ENCODE assay signal across 8 cellular contexts in genomic region chr5:179623001-179623905, GRCh38. TPM values are rescaled to one million over a fixed set of nuclear protein-coding genes. Genes with fewer than 3 reads are reported as not detected.
A peak's percentile ranks its signal among the peaks of the same experiment; 100 is the strongest.
DNase-seq lines count a peak whose midpoint lies in the region; ATAC-seq and FAIRE-seq lines count a peak whose summit lies in the region.

HNRNPH1 (minus strand) TSS chr5:179623671; CDS start chr5:179623133, 538 bp downstream.

- peak within 1 kb of the TSS; percentile 93 for H2AK5ac ChIP-seq in mesendoderm (ENCODE audit: low read length)

- peak within 1 kb of the TSS; percentile 97 for H3K27ac ChIP-seq in mesendoderm (ENCODE audit: low read depth, low read length)

- H3K4me3 ChIP-seq in endocrine pancreas (ENCODE audit: control insufficient read depth, insufficient read depth, low read length): peak within 1 kb of the TSS; percentile 95
- H3K4me3 ChIP-seq in mesendoderm (ENCODE audit: low read length): peak within 1 kb of the TSS; percentile 97

- peaks cover 31% of the 10 kb centered on the region for H3K4me1 ChIP-seq in endocrine pancreas (ENCODE audit: control insufficient read depth, insufficient read depth, low read length)
- H3K4me1 ChIP-seq in mesendoderm (ENCODE audit: control insufficient read depth, low read depth, low read length): peaks cover 8% of the 10 kb centered on the region

- H3K27me3 ChIP-seq in endocrine pancreas (ENCODE audit: control insufficient read depth, insufficient read depth, low read length): no peaks in the 10 kb centered on the region
- no peaks in the 10 kb centered on the region for H3K27me3 ChIP-seq in mesendoderm (ENCODE audit: insufficient read depth, low read length, poor library complexity)

- H3K79me1 ChIP-seq in mesendoderm (ENCODE audit: low read length): peaks cover 4% of the 10 kb centered on the region

- peaks cover 41% of the 10 kb centered on the region for H3K79me2 ChIP-seq in mesendoderm (ENCODE audit: control insufficient read depth, insufficient read depth, low read length)

- H3K23ac ChIP-seq in mesendoderm (ENCODE audit: low read length): peak within 1 kb of the TSS; percentile 99

- peak within 1 kb of the TSS; percentile 88 for H3K18ac ChIP-seq in mesendoderm (ENCODE audit: low read length)

- H3K9ac ChIP-seq in endocrine pancreas (ENCODE audit: control insufficient read depth, insufficient read depth, low read length): peak within 1 kb of the TSS; percentile 99
- peak within 1 kb of the TSS; percentile 100 for H3K9ac ChIP-seq in mesendoderm (ENCODE audit: low read length)

- peak within 1 kb of the TSS; percentile 40 for H2BK120ac ChIP-seq in mesendoderm (ENCODE audit: low read depth, low read length)

- no CpG with 5 or more reads among the region's 93 CpGs for WGBS in mesendoderm (ENCODE audit: extremely low coverage, insufficient coverage, low lambda C conversion rate)

- no peak for FAIRE-seq in HTR-8/SVneo (lab: Jason Lieb, UNC)

- H2BK5ac ChIP-seq in mesendoderm (ENCODE audit: low read length): peak within 1 kb of the TSS; percentile 99

- H3K56ac ChIP-seq in mesendoderm (ENCODE audit: low read length): peak within 1 kb of the TSS; percentile 100

- peak within 1 kb of the TSS; percentile 98 for H3K4ac ChIP-seq in mesendoderm (ENCODE audit: low read depth, low read length)

- H3K36me3 ChIP-seq in endocrine pancreas (ENCODE audit: control insufficient read depth, insufficient read depth, low read length) (peaks cover 8% of the 10 kb centered on the region), mesendoderm (ENCODE audit: control insufficient read depth, insufficient read depth, low read length) (peaks cover 8% of the 10 kb centered on the region)

- peak within 1 kb of the TSS; percentile 77 for H3K4me2 ChIP-seq in mesendoderm (ENCODE audit: low read length)

- H3K9me3 ChIP-seq in endocrine pancreas (ENCODE audit: control insufficient read depth, low read length): no peaks in the 10 kb centered on the region

- peak within 1 kb of the TSS; percentile 90 for H4K5ac ChIP-seq in mesendoderm (ENCODE audit: low read length)

- peak; percentile 62 for ATAC-seq in GM21367 (IDR thresholded peaks at IDR 0.05; ENCODE audit: unreplicated experiment)

- peak within 1 kb of the TSS; percentile 87 for H4K8ac ChIP-seq in mesendoderm (ENCODE audit: low read depth, low read length)

- H2BK15ac ChIP-seq in mesendoderm (replicated peaks; ENCODE audit: low read depth): no peak within 1 kb of the TSS

- DNase-seq in COLO829 (ENCODE audit: low spot score) (peak; percentile 100), HTR-8/SVneo (ENCODE audit: insufficient read length, low spot score) (peak; percentile 98), NOMO-1 treated with dmso at 0.1 percent for 144 hours (lab: John Stamatoyannopoulos, UW; ENCODE audit: unreplicated experiment) (peak; percentile 97), mesendoderm (peak; percentile 98)
- peak; percentile 92 to 97 (median 97) for DNase-seq in activated CD8-positive, alpha-beta memory T cell treated with anti-CD3 and anti-CD28 coated beads for 48 hours (ENCODE audit: low read depth in 2 of 3, low spot score in 2 of 3)
- DNase-seq in stimulated activated CD8-positive, alpha-beta memory T cell treated with anti-CD3 and anti-CD28 coated beads, Interleukin-15, amount 100 ng/mL, for 1 hour (ENCODE audit: low read depth): peak; percentile 97

RNA-seq across cellular contexts. Expression of gene HNRNPH1, which starts in this region (rescaled TPM):
- 521 TPM for polyA plus RNA-seq in mesendoderm (2013, experiment 1 of 2)
- 495 TPM for polyA plus RNA-seq in mesendoderm (2013, experiment 2 of 2)

Comparison
In these comparisons a context has a peak if more than half of its experiments do, and no peak if none do; other contexts are left out.
1. Peak in every context shown above with its lines: DNase-seq, ATAC-seq, H3K4me3 ChIP-seq and H3K27ac ChIP-seq.